ENCODE assay signal across 1 cellular context in the genomic region with DNA sequence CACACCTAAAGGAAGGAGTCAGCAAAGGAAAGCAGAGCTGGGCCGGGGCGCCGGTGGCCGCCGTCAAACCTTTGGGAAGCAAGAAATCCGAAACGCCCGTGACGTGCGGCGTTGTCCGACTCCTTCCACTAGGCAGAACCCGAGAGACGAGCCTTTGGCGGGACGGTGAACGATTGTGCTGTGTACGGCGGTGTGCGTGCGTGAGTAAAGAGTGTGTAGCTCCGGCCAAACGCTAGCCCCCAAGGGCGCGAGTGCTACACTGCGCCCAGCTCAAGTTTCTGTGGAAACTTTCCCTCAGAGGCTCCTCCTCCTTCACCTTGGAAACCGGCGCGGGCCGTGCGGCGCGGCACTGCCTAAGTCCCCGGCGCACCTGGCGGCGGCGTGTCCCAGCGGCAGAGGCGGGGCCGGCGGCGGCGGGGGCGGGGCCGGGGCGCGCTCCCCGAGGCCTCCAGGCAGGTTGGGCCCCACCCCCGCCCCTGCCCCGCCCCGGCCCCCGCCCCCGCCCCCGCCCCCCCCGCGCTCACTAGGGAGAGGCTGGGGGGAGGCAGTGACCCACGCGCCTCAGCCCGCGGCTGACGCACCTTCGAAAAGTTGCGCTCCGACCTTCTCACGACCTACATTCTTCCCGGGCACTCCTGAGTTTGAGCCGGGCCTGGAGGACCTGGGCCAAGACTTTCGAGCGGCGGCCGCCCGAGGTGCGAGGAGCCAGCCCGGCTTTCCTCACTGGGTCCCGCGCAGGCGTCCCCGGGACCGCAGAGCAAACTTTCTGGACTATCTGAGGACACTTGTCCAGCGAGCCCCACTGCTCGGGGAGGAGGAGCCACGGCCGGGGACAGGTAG.
TF ChIP-seq lines count a peak whose summit lies in the region.

A gene (plus strand): TSS at position 547 of the 840 bp plus-strand sequence. CDS start 157,084 bp downstream, outside the sequence.

TF ChIP-seq in HEK293, 187 proteins besides CTCF, POLR2A, EP300 and RAD21 (continued from another document):
- TF ChIP-seq, protein P1, sequence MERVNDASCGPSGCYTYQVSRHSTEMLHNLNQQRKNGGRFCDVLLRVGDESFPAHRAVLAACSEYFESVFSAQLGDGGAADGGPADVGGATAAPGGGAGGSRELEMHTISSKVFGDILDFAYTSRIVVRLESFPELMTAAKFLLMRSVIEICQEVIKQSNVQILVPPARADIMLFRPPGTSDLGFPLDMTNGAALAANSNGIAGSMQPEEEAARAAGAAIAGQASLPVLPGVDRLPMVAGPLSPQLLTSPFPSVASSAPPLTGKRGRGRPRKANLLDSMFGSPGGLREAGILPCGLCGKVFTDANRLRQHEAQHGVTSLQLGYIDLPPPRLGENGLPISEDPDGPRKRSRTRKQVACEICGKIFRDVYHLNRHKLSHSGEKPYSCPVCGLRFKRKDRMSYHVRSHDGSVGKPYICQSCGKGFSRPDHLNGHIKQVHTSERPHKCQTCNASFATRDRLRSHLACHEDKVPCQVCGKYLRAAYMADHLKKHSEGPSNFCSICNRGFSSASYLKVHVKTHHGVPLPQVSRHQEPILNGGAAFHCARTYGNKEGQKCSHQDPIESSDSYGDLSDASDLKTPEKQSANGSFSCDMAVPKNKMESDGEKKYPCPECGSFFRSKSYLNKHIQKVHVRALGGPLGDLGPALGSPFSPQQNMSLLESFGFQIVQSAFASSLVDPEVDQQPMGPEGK (tag by site-specific recombination; IDR thresholded peaks at IDR 0.05) = peak; percentile 61
- TF ChIP-seq OSR2 (tag by site-specific recombination; IDR thresholded peaks at IDR 0.05) = no peak
- TF ChIP-seq ZNF175 (tag by site-specific recombination; IDR thresholded peaks at IDR 0.05) = no peak
- no peak for TF ChIP-seq ZFP69B (tag by site-specific recombination; IDR thresholded peaks at IDR 0.05)
- TF ChIP-seq ZNF274 (IDR thresholded peaks at IDR 0.05; ENCODE audit: low read length) = no peak
- TF ChIP-seq ZNF274 (tag by site-specific recombination; IDR thresholded peaks at IDR 0.05; ENCODE audit: borderline replicate concordance) = no peak
- TF ChIP-seq ZNF426 (tag by site-specific recombination; IDR thresholded peaks at IDR 0.05) = no peak
- TF ChIP-seq ZBTB17 (tag by site-specific recombination; IDR thresholded peaks at IDR 0.05) = peak; percentile 92
- TF ChIP-seq ZNF677 (tag by site-specific recombination; IDR thresholded peaks at IDR 0.05) = no peak
- TF ChIP-seq ZNF2 (tag by site-specific recombination; IDR thresholded peaks at IDR 0.05) = peak; percentile 37; the same call in 1 of the 2 replicates
- no peak for TF ChIP-seq BCL11A (tag by site-specific recombination; IDR thresholded peaks at IDR 0.05; ENCODE audit: low read depth)
- TF ChIP-seq, protein P2, sequence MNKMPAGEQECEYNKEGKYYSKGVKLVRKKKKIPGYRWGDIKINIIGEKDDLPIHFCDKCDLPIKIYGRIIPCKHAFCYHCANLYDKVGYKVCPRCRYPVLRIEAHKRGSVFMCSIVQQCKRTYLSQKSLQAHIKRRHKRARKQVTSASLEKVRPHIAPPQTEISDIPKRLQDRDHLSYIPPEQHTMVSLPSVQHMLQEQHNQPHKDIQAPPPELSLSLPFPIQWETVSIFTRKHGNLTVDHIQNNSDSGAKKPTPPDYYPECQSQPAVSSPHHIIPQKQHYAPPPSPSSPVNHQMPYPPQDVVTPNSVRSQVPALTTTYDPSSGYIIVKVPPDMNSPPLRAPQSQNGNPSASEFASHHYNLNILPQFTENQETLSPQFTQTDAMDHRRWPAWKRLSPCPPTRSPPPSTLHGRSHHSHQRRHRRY (tag by site-specific recombination; IDR thresholded peaks at IDR 0.05) = no peak
- no peak for TF ChIP-seq ZNF560 (tag by site-specific recombination; IDR thresholded peaks at IDR 0.05; ENCODE audit: borderline replicate concordance)
- TF ChIP-seq KLF1 (tag by site-specific recombination; IDR thresholded peaks at IDR 0.05) = no peak
- TF ChIP-seq ZNF121 (tag by site-specific recombination; IDR thresholded peaks at IDR 0.05) = no peak
- no peak for TF ChIP-seq ZNF549 (tag by site-specific recombination; IDR thresholded peaks at IDR 0.05)
- TF ChIP-seq ZNF626 (tag by site-specific recombination; IDR thresholded peaks at IDR 0.05) = no peak
- no peak for TF ChIP-seq MZF1 (tag by site-specific recombination; IDR thresholded peaks at IDR 0.05; ENCODE audit: borderline replicate concordance)
- TF ChIP-seq, protein P3, sequence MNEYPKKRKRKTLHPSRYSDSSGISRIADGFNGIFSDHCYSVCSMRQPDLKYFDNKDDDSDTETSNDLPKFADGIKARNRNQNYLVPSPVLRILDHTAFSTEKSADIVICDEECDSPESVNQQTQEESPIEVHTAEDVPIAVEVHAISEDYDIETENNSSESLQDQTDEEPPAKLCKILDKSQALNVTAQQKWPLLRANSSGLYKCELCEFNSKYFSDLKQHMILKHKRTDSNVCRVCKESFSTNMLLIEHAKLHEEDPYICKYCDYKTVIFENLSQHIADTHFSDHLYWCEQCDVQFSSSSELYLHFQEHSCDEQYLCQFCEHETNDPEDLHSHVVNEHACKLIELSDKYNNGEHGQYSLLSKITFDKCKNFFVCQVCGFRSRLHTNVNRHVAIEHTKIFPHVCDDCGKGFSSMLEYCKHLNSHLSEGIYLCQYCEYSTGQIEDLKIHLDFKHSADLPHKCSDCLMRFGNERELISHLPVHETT (tag by site-specific recombination; IDR thresholded peaks at IDR 0.05) = no peak
- no peak for TF ChIP-seq ZBTB21 (tag by site-specific recombination; IDR thresholded peaks at IDR 0.05)
- TF ChIP-seq GLI2 (tag by site-specific recombination; IDR thresholded peaks at IDR 0.05; ENCODE audit: borderline replicate concordance, low read depth) = no peak
- no peak for TF ChIP-seq ZNF155 (tag by site-specific recombination; IDR thresholded peaks at IDR 0.05)
- TF ChIP-seq RBAK (tag by site-specific recombination; IDR thresholded peaks at IDR 0.05) = no peak
- no peak for TF ChIP-seq ZNF670 (tag by site-specific recombination; IDR thresholded peaks at IDR 0.05; ENCODE audit: low read depth)
- TF ChIP-seq ZNF664 (tag by site-specific recombination; IDR thresholded peaks at IDR 0.05) = no peak
- TF ChIP-seq ZNF202 (tag by site-specific recombination; IDR thresholded peaks at IDR 0.05; ENCODE audit: borderline replicate concordance) = no peak
- TF ChIP-seq ZNF37A (tag by site-specific recombination; IDR thresholded peaks at IDR 0.05) = no peak
- TF ChIP-seq, protein P4, sequence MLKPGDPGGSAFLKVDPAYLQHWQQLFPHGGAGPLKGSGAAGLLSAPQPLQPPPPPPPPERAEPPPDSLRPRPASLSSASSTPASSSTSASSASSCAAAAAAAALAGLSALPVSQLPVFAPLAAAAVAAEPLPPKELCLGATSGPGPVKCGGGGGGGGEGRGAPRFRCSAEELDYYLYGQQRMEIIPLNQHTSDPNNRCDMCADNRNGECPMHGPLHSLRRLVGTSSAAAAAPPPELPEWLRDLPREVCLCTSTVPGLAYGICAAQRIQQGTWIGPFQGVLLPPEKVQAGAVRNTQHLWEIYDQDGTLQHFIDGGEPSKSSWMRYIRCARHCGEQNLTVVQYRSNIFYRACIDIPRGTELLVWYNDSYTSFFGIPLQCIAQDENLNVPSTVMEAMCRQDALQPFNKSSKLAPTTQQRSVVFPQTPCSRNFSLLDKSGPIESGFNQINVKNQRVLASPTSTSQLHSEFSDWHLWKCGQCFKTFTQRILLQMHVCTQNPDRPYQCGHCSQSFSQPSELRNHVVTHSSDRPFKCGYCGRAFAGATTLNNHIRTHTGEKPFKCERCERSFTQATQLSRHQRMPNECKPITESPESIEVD (tag by site-specific recombination; IDR thresholded peaks at IDR 0.05) = no peak
- TF ChIP-seq ZFP41 (tag by site-specific recombination; IDR thresholded peaks at IDR 0.05; ENCODE audit: borderline replicate concordance) = no peak
- TF ChIP-seq, protein P5, sequence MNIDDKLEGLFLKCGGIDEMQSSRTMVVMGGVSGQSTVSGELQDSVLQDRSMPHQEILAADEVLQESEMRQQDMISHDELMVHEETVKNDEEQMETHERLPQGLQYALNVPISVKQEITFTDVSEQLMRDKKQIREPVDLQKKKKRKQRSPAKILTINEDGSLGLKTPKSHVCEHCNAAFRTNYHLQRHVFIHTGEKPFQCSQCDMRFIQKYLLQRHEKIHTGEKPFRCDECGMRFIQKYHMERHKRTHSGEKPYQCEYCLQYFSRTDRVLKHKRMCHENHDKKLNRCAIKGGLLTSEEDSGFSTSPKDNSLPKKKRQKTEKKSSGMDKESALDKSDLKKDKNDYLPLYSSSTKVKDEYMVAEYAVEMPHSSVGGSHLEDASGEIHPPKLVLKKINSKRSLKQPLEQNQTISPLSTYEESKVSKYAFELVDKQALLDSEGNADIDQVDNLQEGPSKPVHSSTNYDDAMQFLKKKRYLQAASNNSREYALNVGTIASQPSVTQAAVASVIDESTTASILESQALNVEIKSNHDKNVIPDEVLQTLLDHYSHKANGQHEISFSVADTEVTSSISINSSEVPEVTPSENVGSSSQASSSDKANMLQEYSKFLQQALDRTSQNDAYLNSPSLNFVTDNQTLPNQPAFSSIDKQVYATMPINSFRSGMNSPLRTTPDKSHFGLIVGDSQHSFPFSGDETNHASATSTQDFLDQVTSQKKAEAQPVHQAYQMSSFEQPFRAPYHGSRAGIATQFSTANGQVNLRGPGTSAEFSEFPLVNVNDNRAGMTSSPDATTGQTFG (tag by site-specific recombination; IDR thresholded peaks at IDR 0.05; ENCODE audit: borderline replicate concordance) = no peak
- no peak for TF ChIP-seq ZNF548 (tag by site-specific recombination; IDR thresholded peaks at IDR 0.05)
- no peak for TF ChIP-seq ZBTB8A (tag by site-specific recombination; IDR thresholded peaks at IDR 0.05)
- TF ChIP-seq ZNF433 (tag by site-specific recombination; IDR thresholded peaks at IDR 0.05; ENCODE audit: low read depth) = no peak
- TF ChIP-seq KLF8 (tag by site-specific recombination; IDR thresholded peaks at IDR 0.05) = peak; percentile 56; the same call in 1 of the 2 replicates
- TF ChIP-seq SP2 (tag by site-specific recombination; IDR thresholded peaks at IDR 0.05) = peak; percentile 24
- TF ChIP-seq ZNF654 (tag by site-specific recombination; IDR thresholded peaks at IDR 0.05; ENCODE audit: low read depth) = no peak
- TF ChIP-seq ZNF600 (tag by site-specific recombination; IDR thresholded peaks at IDR 0.05) = peak; percentile 65
- no peak for TF ChIP-seq SETDB1 (IDR thresholded peaks at IDR 0.05; ENCODE audit: insufficient read length, low read length)
- TF ChIP-seq, protein P6, sequence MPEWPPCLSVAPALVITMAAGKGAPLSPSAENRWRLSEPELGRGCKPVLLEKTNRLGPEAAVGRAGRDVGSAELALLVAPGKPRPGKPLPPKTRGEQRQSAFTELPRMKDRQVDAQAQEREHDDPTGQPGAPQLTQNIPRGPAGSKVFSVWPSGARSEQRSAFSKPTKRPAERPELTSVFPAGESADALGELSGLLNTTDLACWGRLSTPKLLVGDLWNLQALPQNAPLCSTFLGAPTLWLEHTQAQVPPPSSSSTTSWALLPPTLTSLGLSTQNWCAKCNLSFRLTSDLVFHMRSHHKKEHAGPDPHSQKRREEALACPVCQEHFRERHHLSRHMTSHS (tag by site-specific recombination; IDR thresholded peaks at IDR 0.05) = no peak
- no peak for TF ChIP-seq ZNF629 (tag by site-specific recombination; IDR thresholded peaks at IDR 0.05)
- TF ChIP-seq EGR2 (tag by site-specific recombination; IDR thresholded peaks at IDR 0.05; ENCODE audit: low read depth) = no peak
- no peak for TF ChIP-seq ZNF239 (tag by site-specific recombination; IDR thresholded peaks at IDR 0.05)
- no peak for TF ChIP-seq ZNF707 (tag by site-specific recombination; IDR thresholded peaks at IDR 0.05)
- no peak for TF ChIP-seq ZNF521 (tag by site-specific recombination; IDR thresholded peaks at IDR 0.05)
- no peak for TF ChIP-seq ZNF473 (tag by site-specific recombination; IDR thresholded peaks at IDR 0.05)
- TF ChIP-seq ZNF624 (tag by site-specific recombination; IDR thresholded peaks at IDR 0.05) = no peak
- TF ChIP-seq ZSCAN30 (tag by site-specific recombination; IDR thresholded peaks at IDR 0.05) = peak; percentile 68
- 0 out of 2 replicates have a peak, but pooled peaks have one; percentile 34 for TF ChIP-seq ZNF660 (tag by site-specific recombination; IDR thresholded peaks at IDR 0.05)
- TF ChIP-seq ZBTB48 (tag by site-specific recombination; IDR thresholded peaks at IDR 0.05) = no peak
- no peak for TF ChIP-seq ZNF24 (tag by site-specific recombination; IDR thresholded peaks at IDR 0.05)
- peak; percentile 66 for TF ChIP-seq GLIS1 (tag by site-specific recombination; IDR thresholded peaks at IDR 0.05)
- TF ChIP-seq, protein P7, sequence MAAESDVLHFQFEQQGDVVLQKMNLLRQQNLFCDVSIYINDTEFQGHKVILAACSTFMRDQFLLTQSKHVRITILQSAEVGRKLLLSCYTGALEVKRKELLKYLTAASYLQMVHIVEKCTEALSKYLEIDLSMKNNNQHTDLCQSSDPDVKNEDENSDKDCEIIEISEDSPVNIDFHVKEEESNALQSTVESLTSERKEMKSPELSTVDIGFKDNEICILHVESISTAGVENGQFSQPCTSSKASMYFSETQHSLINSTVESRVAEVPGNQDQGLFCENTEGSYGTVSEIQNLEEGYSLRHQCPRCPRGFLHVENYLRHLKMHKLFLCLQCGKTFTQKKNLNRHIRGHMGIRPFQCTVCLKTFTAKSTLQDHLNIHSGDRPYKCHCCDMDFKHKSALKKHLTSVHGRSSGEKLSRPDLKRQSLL (tag by site-specific recombination; IDR thresholded peaks at IDR 0.05) = peak; percentile 16; the same call in 1 of the 2 replicates
- TF ChIP-seq, protein P8, sequence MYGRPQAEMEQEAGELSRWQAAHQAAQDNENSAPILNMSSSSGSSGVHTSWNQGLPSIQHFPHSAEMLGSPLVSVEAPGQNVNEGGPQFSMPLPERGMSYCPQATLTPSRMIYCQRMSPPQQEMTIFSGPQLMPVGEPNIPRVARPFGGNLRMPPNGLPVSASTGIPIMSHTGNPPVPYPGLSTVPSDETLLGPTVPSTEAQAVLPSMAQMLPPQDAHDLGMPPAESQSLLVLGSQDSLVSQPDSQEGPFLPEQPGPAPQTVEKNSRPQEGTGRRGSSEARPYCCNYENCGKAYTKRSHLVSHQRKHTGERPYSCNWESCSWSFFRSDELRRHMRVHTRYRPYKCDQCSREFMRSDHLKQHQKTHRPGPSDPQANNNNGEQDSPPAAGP (tag by site-specific recombination; IDR thresholded peaks at IDR 0.05) = peak; percentile 60; the same call in 1 of the 2 replicates
- TF ChIP-seq ZNF571 (tag by site-specific recombination; IDR thresholded peaks at IDR 0.05) = no peak
- TF ChIP-seq, protein P9, sequence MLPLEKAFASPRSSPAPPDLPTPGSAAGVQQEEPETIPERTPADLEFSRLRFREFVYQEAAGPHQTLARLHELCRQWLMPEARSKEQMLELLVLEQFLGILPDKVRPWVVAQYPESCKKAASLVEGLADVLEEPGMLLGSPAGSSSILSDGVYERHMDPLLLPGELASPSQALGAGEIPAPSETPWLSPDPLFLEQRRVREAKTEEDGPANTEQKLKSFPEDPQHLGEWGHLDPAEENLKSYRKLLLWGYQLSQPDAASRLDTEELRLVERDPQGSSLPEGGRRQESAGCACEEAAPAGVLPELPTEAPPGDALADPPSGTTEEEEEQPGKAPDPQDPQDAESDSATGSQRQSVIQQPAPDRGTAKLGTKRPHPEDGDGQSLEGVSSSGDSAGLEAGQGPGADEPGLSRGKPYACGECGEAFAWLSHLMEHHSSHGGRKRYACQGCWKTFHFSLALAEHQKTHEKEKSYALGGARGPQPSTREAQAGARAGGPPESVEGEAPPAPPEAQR (tag by site-specific recombination; IDR thresholded peaks at IDR 0.05) = no peak
- no peak for TF ChIP-seq ZNF133 (tag by site-specific recombination; IDR thresholded peaks at IDR 0.05)
- TF ChIP-seq ZNF19 (tag by site-specific recombination; IDR thresholded peaks at IDR 0.05; ENCODE audit: low read depth) = no peak
- no peak for TF ChIP-seq ZFP37 (tag by site-specific recombination; IDR thresholded peaks at IDR 0.05)
